1 cellular context compared by ENCODE assay signal in genomic region chr3:30578479-30578878, GRCh38.
TF ChIP-seq lines count a peak whose summit lies in the region.

No MANE protein-coding gene starts in this region.

TF ChIP-seq in HepG2, 621 proteins besides CTCF, POLR2A, EP300 and RAD21 (continued from another document):
- TF ChIP-seq HMGXB4 (CRISPR knock-in tag; IDR thresholded peaks at IDR 0.05; ENCODE audit: borderline replicate concordance in 1 of 2, low read depth in 1 of 2) (no peak), ADNP (CRISPR knock-in tag; IDR thresholded peaks at IDR 0.05) (no peak), ZNF724P (CRISPR knock-in tag; IDR thresholded peaks at IDR 0.05; ENCODE audit: borderline replicate concordance) (no peak), JDP2 (CRISPR knock-in tag; IDR thresholded peaks at IDR 0.05; ENCODE audit: borderline replicate concordance) (no peak)
